ENCODE assay signal across 30 cellular contexts in the genomic region with DNA sequence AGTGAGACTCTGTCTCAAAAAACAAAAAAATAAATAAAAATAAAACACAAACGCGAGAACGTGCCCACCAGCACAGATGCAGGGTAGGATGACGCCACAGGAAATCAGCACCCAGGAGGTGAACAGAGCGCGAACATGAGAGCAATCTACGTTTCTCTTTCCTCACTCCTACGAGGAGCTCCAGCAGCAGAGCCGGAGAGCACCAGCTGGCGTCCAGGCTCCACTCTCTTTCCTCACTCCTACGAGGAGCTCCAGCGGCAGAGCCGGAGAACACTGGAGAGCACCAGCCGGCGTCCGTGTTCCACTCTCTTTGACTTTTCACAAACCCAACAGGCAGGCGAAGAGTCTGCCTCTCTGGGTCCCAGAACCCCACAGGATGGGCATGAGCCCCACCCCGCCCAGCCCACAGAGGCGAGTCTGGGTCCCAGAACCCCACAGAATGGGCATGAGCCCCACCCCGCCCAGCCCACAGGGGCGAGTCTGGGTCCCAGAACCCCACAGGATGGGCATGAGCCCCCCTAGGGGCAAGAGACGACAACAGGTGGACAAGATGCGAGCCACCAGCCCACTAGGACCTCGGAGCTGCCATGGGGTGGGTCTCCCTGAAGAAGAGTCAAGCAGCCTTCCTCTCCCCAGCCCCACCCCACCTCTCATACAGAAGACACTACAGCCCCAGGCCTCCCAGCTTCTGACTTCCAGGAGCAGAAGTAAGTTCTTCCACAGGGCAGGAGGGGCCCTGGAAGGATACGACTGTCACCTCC. TPM values are rescaled to one million over a fixed set of nuclear protein-coding genes. Genes with fewer than 3 reads are reported as not detected.
DNase-seq lines count a peak whose midpoint lies in the region; ATAC-seq and TF ChIP-seq lines count a peak whose summit lies in the region.
"Had no signal": no experiment of that assay in that cellular context is flagged by ENCODE, and none has a peak within 500 bp of the region (broad histone marks: within the 10 kb centered on the region; RNA-seq: fewer than 3 reads in every experiment).

No MANE protein-coding gene starts in this region.

- 59 to 72% (median 62%) methylated on average over 20 to 25 of the region's 25 CpGs for WGBS in heart left ventricle, 4 donors

- DNase-seq in RWPE2 (ENCODE audit: low spot score) (peak; percentile 83), heart left ventricle (no peak), posterior cingulate gyrus (peak in 8 of 10 donors; percentile 45 to 93 (median 62)), NCI-H128 (lab: John Stamatoyannopoulos, UW; ENCODE audit: unreplicated experiment) (no peak), cerebellum (ENCODE audit: low spot score) (no peak), HAP-1 (ENCODE audit: low spot score in 2 of 2) (no peak)
- DNase-seq: ACHN; activated CD4-positive, alpha-beta T cell treated with anti-CD3 and anti-CD28 coated beads for 36 hours; activated CD8-positive, alpha-beta T cell treated with anti-CD3 and anti-CD28 coated beads for 36 hours; activated naive CD4-positive, alpha-beta T cell treated with anti-CD3 and anti-CD28 coated beads, Interleukin-2, amount 50 U/mL, for 16 hours; C1 segment of cervical spinal cord; COR-L47; DMS79; GDM1; left lung; NCI-H1048; NCI-H187 treated with DMSO at 0.1 percent for 48 hours; NCI-H69; stimulated activated CD4-positive, alpha-beta T cell treated with anti-CD3 and anti-CD28 coated beads, Interleukin-4, amount 100 ng/mL, for 24 hours; T-helper 9 cell; tibial artery had no signal

- no peak overlapping the region for H3K4me3 ChIP-seq in BLaER1 treated with 17β-estradiol and CSF1 and Interleukin-3, amounts not matched to agents 10 nM and 100 nM
- no peak overlapping the region for H3K4me3 ChIP-seq in RWPE2 (ENCODE audit: severe bottlenecking)
- no peak overlapping the region for H3K4me3 ChIP-seq in heart left ventricle
- no peak overlapping the region for H3K4me3 ChIP-seq in HAP-1
- H3K4me3 ChIP-seq: body of pancreas, left lung, prostate gland, SJSA1, tibial artery had no signal

- H4K20me1 ChIP-seq in BLaER1 treated with 17β-estradiol and CSF1 and Interleukin-3, amounts not matched to agents 10 nM and 100 nM = peaks cover 0 to 66% (median 0%) of the 10 kb centered on the region in 11 experiments; a peak in 9 of 22 replicates

- no peaks in the 10 kb centered on the region for H3K27me3 ChIP-seq in BLaER1 treated with 17β-estradiol and CSF1 and Interleukin-3, amounts not matched to agents 10 nM and 100 nM
- no peaks in the 10 kb centered on the region for H3K27me3 ChIP-seq in RWPE2 (ENCODE audit: insufficient read depth, poor library complexity, severe bottlenecking)
- no peaks in the 10 kb centered on the region for H3K27me3 ChIP-seq in heart left ventricle
- H3K27me3 ChIP-seq in HAP-1 (ENCODE audit: low read depth) = no peaks in the 10 kb centered on the region
- H3K27me3 ChIP-seq: body of pancreas, left lung, SJSA1 had no signal

- in situ Hi-C loops in HAP-1 (cut with MboI; ENCODE audit: low sequenced_read_pairs) = no loop called here

- TF ChIP-seq POLR2A in heart left ventricle (IDR thresholded peaks at IDR 0.05) = no peak

- peaks cover 0 to 21% (median 14%) of the 10 kb centered on the region in 10 experiments; a peak in 17 of 20 replicates for H3K4me1 ChIP-seq in BLaER1 treated with 17β-estradiol and CSF1 and Interleukin-3, amounts not matched to agents 10 nM and 100 nM
- H3K4me1 ChIP-seq in RWPE2 (ENCODE audit: insufficient read depth, poor library complexity, severe bottlenecking) (no peaks in the 10 kb centered on the region), heart left ventricle (peaks cover 0 to 47% (median 18%) of the 10 kb centered on the region in 12 donors), HAP-1 (no peaks in the 10 kb centered on the region)
- H3K4me1 ChIP-seq: prostate gland, SJSA1, tibial artery had no signal

- no peak overlapping the region for H3K27ac ChIP-seq in BLaER1 treated with 17β-estradiol and CSF1 and Interleukin-3, amounts not matched to agents 10 nM and 100 nM
- H3K27ac ChIP-seq in RWPE2 (ENCODE audit: poor library complexity, severe bottlenecking) (no peak overlapping the region), heart left ventricle (peak overlapping the region in 4 of 12 donors; percentile 20 to 39 (median 28))
- H3K27ac ChIP-seq: body of pancreas, left lung, prostate gland, SJSA1, tibial artery had no signal

- H3K9me3 ChIP-seq in BLaER1 treated with 17β-estradiol and CSF1 and Interleukin-3, amounts not matched to agents 10 nM and 100 nM (replicated peaks in 1 of 11) = peaks cover 0 to 5% (median 0%) of the 10 kb centered on the region in 11 experiments; a peak in 3 of 22 replicates
- H3K9me3 ChIP-seq in RWPE2 (ENCODE audit: severe bottlenecking) (no peaks in the 10 kb centered on the region), heart left ventricle (no peaks in the 10 kb centered on the region), HAP-1 (no peaks in the 10 kb centered on the region)
- H3K9me3 ChIP-seq: body of pancreas, left lung, prostate gland, SJSA1, tibial artery had no signal

- intact Hi-C loops in heart left ventricle (cut with DNase I) (loop anchor here in 1 of 10 donors (10.0 kb wide), 1 partner anchor 54 kb away; a partner anchor contains a TSS), posterior cingulate gyrus (cut with DNase I) (no loop called here)

- no peak overlapping the region for H3K9ac ChIP-seq in BLaER1 treated with 17β-estradiol and CSF1 and Interleukin-3, amounts not matched to agents 10 nM and 100 nM

- ATAC-seq in RWPE2 (ENCODE audit: low read depth) = peak; percentile 16; the same call in 2 of the 3 replicates
- ATAC-seq in heart left ventricle = peak in 3 of 4 donors; percentile 21 to 73 (median 59)
- ATAC-seq: activated CD4-positive, alpha-beta T cell treated with anti-CD3 and anti-CD28 coated beads for 36 hours; activated CD8-positive, alpha-beta T cell treated with anti-CD3 and anti-CD28 coated beads for 36 hours; activated T-helper 17 cell treated with anti-CD3 and anti-CD28 coated beads, Interleukin-2, amount 50 U/mL, for 72 hours; body of pancreas; left lung had no signal

- no peaks in the 10 kb centered on the region for H3K36me3 ChIP-seq in BLaER1 treated with 17β-estradiol and CSF1 and Interleukin-3, amounts not matched to agents 10 nM and 100 nM
- H3K36me3 ChIP-seq in RWPE2 (ENCODE audit: low read depth) (no peaks in the 10 kb centered on the region), heart left ventricle (peaks cover 0 to 6% (median 0%) of the 10 kb centered on the region in 9 donors), HAP-1 (replicated peaks) (no peaks in the 10 kb centered on the region)
- H3K36me3 ChIP-seq: left lung, prostate gland, SJSA1, tibial artery had no signal

- no peak for TF ChIP-seq CTCF in RWPE2 (IDR thresholded peaks at IDR 0.05; ENCODE audit: poor library complexity, severe bottlenecking)
- no peak for TF ChIP-seq CTCF in heart left ventricle (IDR thresholded peaks at IDR 0.05)

- H3K4me2 ChIP-seq in BLaER1 treated with 17β-estradiol and CSF1 and Interleukin-3, amounts not matched to agents 10 nM and 100 nM = peak overlapping the region in 9 of 11 experiments; percentile 16 to 63 (median 54); a peak in 15 of 22 replicates

RNA-seq across cellular contexts. Expression of a gene that starts 20.2 kb away (rescaled TPM):
- total RNA-seq in heart left ventricle (10 to 100 TPM; 11.2 to 27.4 (median 14.4) TPM), cerebellum (20.3 TPM)
- polyA plus RNA-seq in heart left ventricle = 1 to 10 TPM; 6.6 to 8.2 TPM

RNA-seq across cellular contexts. Expression of a gene that starts 50.4 kb away (rescaled TPM):
- total RNA-seq in heart left ventricle (not detected), cerebellum (not detected)
- polyA plus RNA-seq in heart left ventricle = under 1 TPM; 0.12 to 0.72 TPM
- total RNA-seq: activated CD8-positive, alpha-beta T cell treated with anti-CD3 and anti-CD28 coated beads for 36 hours; body of pancreas; chondrocyte; glomerular endothelial cell; HT1080; myocyte; SJSA1 had no signal

RNA-seq across cellular contexts. Expression of a gene that starts 54.2 kb away (rescaled TPM):
- total RNA-seq in heart left ventricle = 100 to 1,000 TPM in 1 of 9 donors, 10 to 100 TPM in 8; 65.0 to 122 (median 72.2) TPM
- polyA plus RNA-seq in heart left ventricle = 100 to 1,000 TPM in 1 of 2 donors, 10 to 100 TPM in 1; 44.4 to 179 TPM
- 33.1 TPM for total RNA-seq in cerebellum

Comparison
In these comparisons a context has a peak if more than half of its experiments do, and no peak if none do; other contexts are left out.
1. DNase-seq: peak in RWPE2 (single experiment) and posterior cingulate gyrus (8 of 10); none in heart left ventricle (0 of 5), NCI-H128 (single experiment), cerebellum (single experiment) and HAP-1 (0 of 2).